20 cellular contexts compared by ENCODE assay signal in genomic region chr11:55726715-55727324, GRCh38. TPM values are rescaled to one million over a fixed set of nuclear protein-coding genes. Genes with fewer than 3 reads are reported as not detected.
DNase-seq lines count a peak whose midpoint lies in the region; ATAC-seq and TF ChIP-seq lines count a peak whose summit lies in the region.
"Had no signal": no experiment of that assay in that cellular context is flagged by ENCODE, and none has a peak within 500 bp of the region (broad histone marks: within the 10 kb centered on the region; RNA-seq: fewer than 3 reads in every experiment).

No MANE protein-coding gene starts in this region.

- no peaks in the 10 kb centered on the region; the same call in 1 of the 2 replicates for H3K9me2 ChIP-seq in DOHH2 (replicated peaks; ENCODE audit: control insufficient read depth, low read length)

- no peak for ATAC-seq in HG02885 (IDR thresholded peaks at IDR 0.05; ENCODE audit: poor library complexity, unreplicated experiment)
- no peak for ATAC-seq in GM21619 (IDR thresholded peaks at IDR 0.05; ENCODE audit: unreplicated experiment)
- ATAC-seq: left ventricle myocardium superior, psoas muscle, T-cell had no signal

- H3K79me2 ChIP-seq in DOHH2 (ENCODE audit: control insufficient read depth, low read length) = no peaks in the 10 kb centered on the region

- H3K4me1 ChIP-seq in DOHH2 (ENCODE audit: control insufficient read depth, low read length) (no peaks in the 10 kb centered on the region), SJCRH30 (no peaks in the 10 kb centered on the region)
- H3K4me1 ChIP-seq: psoas muscle had no signal

- TF ChIP-seq CTCF in 22Rv1 (IDR thresholded peaks at IDR 0.05) (peak; percentile 80), DOHH2 (IDR thresholded peaks at IDR 0.05; ENCODE audit: low read depth, low read length, poor library complexity, severe bottlenecking) (peak; percentile 53)

- H3K36me3 ChIP-seq in DOHH2 (ENCODE audit: control insufficient read depth, low read length) = no peaks in the 10 kb centered on the region
- H3K36me3 ChIP-seq in SJCRH30 = no peaks in the 10 kb centered on the region

- H4K20me1 ChIP-seq in DOHH2 (ENCODE audit: control insufficient read depth, insufficient read depth, low read depth, low read length) = no peaks in the 10 kb centered on the region

- H3K27ac ChIP-seq in 22Rv1 = no peak overlapping the region
- no peak overlapping the region for H3K27ac ChIP-seq in DOHH2 (ENCODE audit: low read depth, low read length)
- no peak overlapping the region for H3K27ac ChIP-seq in SJCRH30
- H3K27ac ChIP-seq: psoas muscle had no signal

- DNase-seq in KBM-7 (peak; percentile 49), SJCRH30 (peak; percentile 30 to 63), midbrain (lab: John Stamatoyannopoulos, UW) (no peak), SHP77 treated with DMSO at 0.1 percent for 48 hours (lab: John Stamatoyannopoulos, UW) (no peak)
- DNase-seq: activated CD4-positive, CD25-positive, alpha-beta regulatory T cell treated with anti-CD3 and anti-CD28 coated beads, Interleukin-2, amount 50 U/mL, for 72 hours; activated T-cell treated with anti-CD3 and anti-CD28 coated beads, Interleukin-2, amount 50 U/mL, for 1 hour; AML-193; effector memory CD4-positive, alpha-beta T cell; GOT3; left ventricle myocardium superior; naive B cell; NCI-H2107; psoas muscle; T-cell had no signal

- in situ Hi-C loops in KBM-7 (cut with MboI; ENCODE audit: low pct_unique_long_range_greater_than_20kb, low sequenced_read_pairs) = no loop called here

- H3F3A ChIP-seq in DOHH2 (ENCODE audit: control insufficient read depth, insufficient read depth) = no peaks in the 10 kb centered on the region

- H3K9me3 ChIP-seq in DOHH2 (ENCODE audit: control insufficient read depth, insufficient read depth, low read length) = no peaks in the 10 kb centered on the region
- no peaks in the 10 kb centered on the region for H3K9me3 ChIP-seq in SJCRH30 (replicated peaks)
- H3K9me3 ChIP-seq: psoas muscle had no signal

- H3K27me3 ChIP-seq in DOHH2 (ENCODE audit: control insufficient read depth, low read length) (no peaks in the 10 kb centered on the region), SJCRH30 (no peaks in the 10 kb centered on the region)

- H3K4me2 ChIP-seq in DOHH2 (ENCODE audit: low read length) = no peak overlapping the region

- H3K4me3 ChIP-seq in DOHH2 (ENCODE audit: low read length) (no peak overlapping the region), SJCRH30 (no peak overlapping the region)
- H3K4me3 ChIP-seq: psoas muscle had no signal

RNA-seq across cellular contexts. Expression of gene OR5D13, which starts 46.4 kb away (rescaled TPM):
- not detected in 2 replicates for total RNA-seq in SJCRH30 (2014; rRNA removed; shearing (Covaris generic))
- total RNA-seq: cardiac septum, Daoy, left ventricle myocardium superior, psoas muscle, T-cell had no signal

Comparison
In these comparisons a context has a peak if more than half of its experiments do, and no peak if none do; other contexts are left out.
1. DNase-seq: peak in KBM-7 (single experiment) and SJCRH30 (2 of 2); none in midbrain (single experiment) and SHP77 treated with DMSO at 0.1 percent for 48 hours (single experiment).